8 cellular contexts compared by ENCODE assay signal in genomic region chr7:41942468-41943097, GRCh38.
A peak's percentile ranks its signal among the peaks of the same experiment; 100 is the strongest.
DNase-seq lines count a peak whose midpoint lies in the region; ATAC-seq and TF ChIP-seq lines count a peak whose summit lies in the region.

No MANE protein-coding gene starts in this region.

- no peaks in the 10 kb centered on the region for H3K9me3 ChIP-seq in osteoblast (ENCODE audit: low read depth, low read length)

- no peaks in the 10 kb centered on the region for H3K79me2 ChIP-seq in osteoblast (ENCODE audit: insufficient read depth, low read length)

- H3K36me3 ChIP-seq in osteoblast (ENCODE audit: insufficient read depth, low read length), result no peaks in the 10 kb centered on the region

- H4K20me1 ChIP-seq in osteoblast (ENCODE audit: insufficient read depth, low read length), result no peaks in the 10 kb centered on the region

- no peak for TF ChIP-seq POLR2A in erythroblast (IDR thresholded peaks at IDR 0.05; ENCODE audit: low read length)

- DNase-seq in dorsolateral prefrontal cortex (peak in 1 of 10 donors; percentile 33), osteoblast (ENCODE audit: insufficient read length, low spot score, missing footprints) (peak; percentile 81), erythroblast (lab: John Stamatoyannopoulos, UW) (no peak)
- DNase-seq in stimulated activated CD4-positive, alpha-beta T cell treated with anti-CD3 and anti-CD28 coated beads, Interleukin-2, amount 100 ng/mL, for 24 hours, result no peak
- DNase-seq in activated CD4-positive, alpha-beta T cell treated with anti-CD3 and anti-CD28 coated beads, Interleukin-2, amount 50 U/mL, for 4 hours, result no peak

- intact Hi-C loops in dorsolateral prefrontal cortex (cut with DNase I), result loop anchor here (5.0 to 10.0 kb wide), 3 partner anchors 890 to 1322 kb away; no protein-coding TSS in a partner anchor

- H3K4me1 ChIP-seq in osteoblast (ENCODE audit: insufficient read depth, low read length), result peaks cover 12% of the 10 kb centered on the region

- ATAC-seq in GM18868 (IDR thresholded peaks at IDR 0.05; ENCODE audit: unreplicated experiment) (peak; percentile 5), HG03378 (IDR thresholded peaks at IDR 0.05; ENCODE audit: unreplicated experiment) (peak; percentile 25), GM21717 (IDR thresholded peaks at IDR 0.05; ENCODE audit: unreplicated experiment) (no peak)

- TF ChIP-seq CTCF in dorsolateral prefrontal cortex (IDR thresholded peaks at IDR 0.05 in 54 of 56, conservative IDR thresholded peaks at IDR 0.05 in 2 of 56; ENCODE audit: low read depth in 1 of 56, partially characterized antibody in 56 of 56) (no peak), osteoblast (IDR thresholded peaks at IDR 0.05; ENCODE audit: extremely low read depth, low read depth, low read length) (no peak)

- H2AFZ ChIP-seq in osteoblast (ENCODE audit: low read length), result peak overlapping the region; percentile 79

- H3K27me3 ChIP-seq in dorsolateral prefrontal cortex, result no peaks in the 10 kb centered on the region
- H3K27me3 ChIP-seq in osteoblast (ENCODE audit: insufficient read depth, low read length), result no peaks in the 10 kb centered on the region

- H3K4me2 ChIP-seq in osteoblast (ENCODE audit: insufficient read depth, low read length), result peak overlapping the region; percentile 89

- peak overlapping the region in 56 of 59 donors; percentile 2 to 61 (median 38) for H3K4me3 ChIP-seq in dorsolateral prefrontal cortex
- H3K4me3 ChIP-seq in osteoblast (ENCODE audit: insufficient read depth, low read length), result peak overlapping the region; percentile 67

- H3K27ac ChIP-seq in dorsolateral prefrontal cortex, result peak overlapping the region in 14 of 59 donors; percentile 3 to 65 (median 28)
- H3K27ac ChIP-seq in osteoblast (ENCODE audit: low read depth, low read length), result peak overlapping the region; percentile 19
